16 cellular contexts compared by ENCODE assay signal in the genomic region with DNA sequence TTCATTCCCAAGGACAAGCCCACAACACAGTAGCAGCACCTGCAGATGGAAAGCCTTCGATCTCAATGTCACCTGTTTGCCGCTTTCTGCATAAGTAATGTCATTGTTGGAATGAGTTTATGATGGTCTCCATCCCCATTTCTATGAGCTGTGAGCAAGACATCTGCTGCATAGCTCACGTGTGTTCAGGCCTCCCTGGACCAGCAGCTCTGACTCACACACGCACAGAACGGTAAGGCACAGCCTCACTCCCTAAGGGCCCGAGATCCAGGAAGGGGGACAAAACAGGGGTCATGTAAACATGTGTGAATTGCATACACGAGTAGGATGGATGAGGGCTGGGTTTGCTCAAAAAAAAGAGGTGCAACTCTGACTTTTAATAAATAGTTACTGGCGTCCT.
A peak's percentile ranks its signal among the peaks of the same experiment; 100 is the strongest.
DNase-seq lines count a peak whose midpoint lies in the region; TF ChIP-seq lines count a peak whose summit lies in the region.
"Had no signal": no experiment of that assay in that cellular context is flagged by ENCODE, and none has a peak within 500 bp of the region (broad histone marks: within the 10 kb centered on the region; RNA-seq: fewer than 3 reads in every experiment).

No MANE protein-coding gene starts in this region.

- no peaks in the 10 kb centered on the region for H3K27me3 Mint-ChIP-seq in brain

- H3K9me3 Mint-ChIP-seq in brain, result peaks cover 0 to 4% (median 0%) of the 10 kb centered on the region in 5 experiments
- H3K9me3 Mint-ChIP-seq: CD8-positive, alpha-beta T cell had no signal

- WGBS in prostate gland, result 76% methylated on average over 8 of the region's 8 CpGs

- no peak overlapping the region for H3K4me3 ChIP-seq in prostate gland
- H3K4me3 ChIP-seq: BLaER1, PC-9, SJCRH30 had no signal

- no peaks in the 10 kb centered on the region for H3K27me3 ChIP-seq in prostate gland (replicated peaks; ENCODE audit: insufficient read depth)
- H3K27me3 ChIP-seq: BLaER1, SJCRH30 had no signal

- H3K36me3 Mint-ChIP-seq in brain, result no peaks in the 10 kb centered on the region
- H3K36me3 Mint-ChIP-seq: CD8-positive, alpha-beta T cell had no signal

- DNase-seq in HT1080 (ENCODE audit: low read depth) (peak; percentile 23), iris pigment epithelial cell (ENCODE audit: low read depth) (peak; percentile 33), NCI-H146 treated with DMSO at 0.1 percent for 48 hours (lab: John Stamatoyannopoulos, UW; ENCODE audit: unreplicated experiment) (no peak), prostate gland (ENCODE audit: low spot score) (no peak), RKO (ENCODE audit: low spot score) (no peak)
- DNase-seq: CD8-positive, alpha-beta T cell; GM23248; KBM-7; NCI-H187; NCI-H226; NCI-H524; PC-9; SJCRH30 had no signal

- no peak for TF ChIP-seq CTCF in brain (conservative IDR thresholded peaks at IDR 0.05)
- TF ChIP-seq CTCF in prostate gland (IDR thresholded peaks at IDR 0.05), result no peak

- H3K27ac Mint-ChIP-seq in brain, result peak overlapping the region; percentile 39 to 94 (median 88)
- H3K27ac Mint-ChIP-seq: CD8-positive, alpha-beta T cell had no signal

- TF ChIP-seq POLR2A in prostate gland (IDR thresholded peaks at IDR 0.05), result no peak

- no peaks in the 10 kb centered on the region for H3K9me3 ChIP-seq in prostate gland
- H3K9me3 ChIP-seq: BLaER1, SJCRH30 had no signal

- H3K36me3 ChIP-seq in prostate gland, result no peaks in the 10 kb centered on the region
- H3K36me3 ChIP-seq: BLaER1, SJCRH30 had no signal

- peaks cover 57% of the 10 kb centered on the region for H3K4me1 Mint-ChIP-seq in brain

- no peak overlapping the region for H3K4me3 Mint-ChIP-seq in brain
- H3K4me3 Mint-ChIP-seq: CD8-positive, alpha-beta T cell had no signal

- intact Hi-C loops in prostate gland (cut with DNase I), result no loop called here

- peak overlapping the region; percentile 61 for H3K27ac ChIP-seq in temporal lobe (ENCODE audit: low read depth, low read length)
- H3K27ac ChIP-seq in prostate gland, result no peak overlapping the region
- H3K27ac ChIP-seq: BLaER1, GM23248, PC-9, SJCRH30 had no signal

- no peaks in the 10 kb centered on the region for H3K4me1 ChIP-seq in prostate gland (replicated peaks)

Comparison
In these comparisons a context has a peak if more than half of its experiments do, and no peak if none do; other contexts are left out.
1. DNase-seq: peak in HT1080 (single experiment) and iris pigment epithelial cell (single experiment); none in NCI-H146 treated with DMSO at 0.1 percent for 48 hours (single experiment), prostate gland (single experiment) and RKO (single experiment).